ENCODE assay signal across 8 cellular contexts in the genomic region with DNA sequence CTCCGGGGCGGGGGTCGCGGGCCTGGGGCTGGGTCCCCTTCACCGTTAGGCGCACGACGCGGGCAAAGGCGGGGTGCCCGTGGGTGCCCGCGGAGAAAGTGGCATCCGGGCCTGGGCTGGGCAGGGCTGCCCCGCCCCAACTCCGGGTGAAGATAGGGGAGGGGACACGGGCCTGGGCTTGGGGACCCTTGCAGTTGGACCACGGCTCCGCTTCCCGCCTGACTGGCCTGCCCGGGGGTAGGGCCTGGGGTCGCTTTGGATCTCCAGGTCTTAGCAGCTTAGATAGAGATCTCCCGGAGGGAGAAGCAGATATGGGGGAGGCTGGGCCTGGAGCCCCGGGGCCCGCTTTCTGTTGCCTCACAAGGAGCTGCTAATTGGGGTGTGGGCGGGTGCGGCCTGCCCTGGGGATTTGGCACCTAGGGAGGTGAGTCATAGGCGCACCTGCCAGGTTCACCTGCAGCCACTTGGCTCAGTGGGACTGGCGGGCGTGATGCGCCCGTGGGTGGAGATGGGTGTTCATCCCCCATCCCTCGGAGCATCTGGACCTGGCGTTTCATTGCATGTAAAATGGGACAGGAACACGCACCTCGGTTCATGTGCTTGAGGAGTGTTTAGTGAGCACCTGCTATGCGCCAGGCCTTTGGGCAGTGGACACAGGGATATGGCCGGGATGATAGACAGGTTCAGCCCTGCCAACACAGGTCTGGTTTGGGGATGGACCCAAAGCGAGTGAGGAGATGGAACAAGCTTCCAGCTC. TPM values are rescaled to one million over a fixed set of nuclear protein-coding genes. Genes with fewer than 3 reads are reported as not detected.
DNase-seq lines count a peak whose midpoint lies in the region; ATAC-seq, FAIRE-seq and TF ChIP-seq lines count a peak whose summit lies in the region.

No MANE protein-coding gene starts in this region.

- no peak for FAIRE-seq in keratinocyte (lab: Jason Lieb, UNC)

- H3K4me2 ChIP-seq in keratinocyte (ENCODE audit: control insufficient read depth, extremely low read depth, insufficient read depth, low read depth, low read length): peak overlapping the region; percentile 78

- CTCF ChIA-PET in GM10248 (lab: Yijun Ruan, JAX): interaction anchor here (0.6 to 3.3 kb wide), 9 partner anchors 15 to 135 kb away, joined by 3 to 15 read pairs (median 3); no protein-coding TSS in a partner anchor

- H3K79me2 ChIP-seq in keratinocyte (ENCODE audit: control insufficient read depth, insufficient read depth, low read length): peaks cover 7% of the 10 kb centered on the region

- peaks cover 5% of the 10 kb centered on the region; the same call in 1 of the 2 replicates for H3K4me1 ChIP-seq in BE2C
- peaks cover 22% of the 10 kb centered on the region for H3K4me1 ChIP-seq in keratinocyte (ENCODE audit: control insufficient read depth, extremely low read depth, insufficient read depth, low read length)

- TF ChIP-seq CTCF in BE2C (IDR thresholded peaks at IDR 0.05; ENCODE audit: low read depth, low read length) (no peak), keratinocyte (optimal IDR thresholded peaks at IDR 0.05 in 1 of 3, IDR thresholded peaks at IDR 0.05 in 1 of 3, conservative IDR thresholded peaks at IDR 0.05 in 1 of 3; ENCODE audit: extremely low read depth in 1 of 3, insufficient read depth in 2 of 3, low read length in 3 of 3) (no peak), GM10248 (IDR thresholded peaks at IDR 0.05; ENCODE audit: control extremely low read depth, extremely low read depth, low read depth, missing control alignments) (no peak)

- DNase-seq in BE2C (no peak), NCI-H774 (lab: John Stamatoyannopoulos, UW) (peak; percentile 38), keratinocyte (ENCODE audit: low read depth, low spot score) (no peak), GM10248 (ENCODE audit: extremely low spot score) (no peak)
- no peak for DNase-seq in activated naive CD8-positive, alpha-beta T cell treated with anti-CD3 and anti-CD28 coated beads, Interleukin-2, amount 10 ng/mL, durations not matched to agents 7 days and 5 days
- DNase-seq in stimulated activated CD4-positive, alpha-beta T cell treated with anti-CD3 and anti-CD28 coated beads, Interleukin-4, amount 100 ng/mL, for 24 hours: peak; percentile 49

- H3K27ac ChIP-seq in keratinocyte (ENCODE audit: control insufficient read depth, insufficient read depth, low read length): no peak overlapping the region

- H3K4me3 Mint-ChIP-seq in activated naive CD8-positive, alpha-beta T cell treated with anti-CD3 and anti-CD28 coated beads, Interleukin-2, amount 10 ng/mL, durations not matched to agents 7 days and 5 days: peak overlapping the region; percentile 93

- H3K9me3 ChIP-seq in BE2C (no peaks in the 10 kb centered on the region), keratinocyte (ENCODE audit: control insufficient read depth, low read depth, low read length) (no peaks in the 10 kb centered on the region)

- peak overlapping the region; percentile 75 for H3K9ac ChIP-seq in keratinocyte (ENCODE audit: control insufficient read depth, extremely low read depth, insufficient read depth, low read length)

- H3K9me1 ChIP-seq in keratinocyte (ENCODE audit: control insufficient read depth, extremely low read depth, insufficient read depth, low read length): peaks cover 5% of the 10 kb centered on the region

- peak; percentile 19 for ATAC-seq in GM21423 (IDR thresholded peaks at IDR 0.05; ENCODE audit: unreplicated experiment)
- ATAC-seq in activated naive CD8-positive, alpha-beta T cell treated with anti-CD3 and anti-CD28 coated beads, Interleukin-2, amount 10 ng/mL, durations not matched to agents 7 days and 5 days (ENCODE audit: low read depth): peak; percentile 42
- no peak for ATAC-seq in GM18870 (IDR thresholded peaks at IDR 0.05; ENCODE audit: unreplicated experiment)

- peak overlapping the region; percentile 9 for H2AFZ ChIP-seq in keratinocyte (ENCODE audit: control insufficient read depth, low read length)

- H3K36me3 ChIP-seq in BE2C (peaks cover 21% of the 10 kb centered on the region), keratinocyte (ENCODE audit: control insufficient read depth in 2 of 2, extremely low read depth in 1 of 2, insufficient read depth in 2 of 2, low read length in 2 of 2) (peaks cover 3 to 12% of the 10 kb centered on the region in 2 experiments)

- no peaks in the 10 kb centered on the region for H3K9me3 Mint-ChIP-seq in activated naive CD8-positive, alpha-beta T cell treated with anti-CD3 and anti-CD28 coated beads, Interleukin-2, amount 10 ng/mL, durations not matched to agents 7 days and 5 days

- H3K36me3 Mint-ChIP-seq in activated naive CD8-positive, alpha-beta T cell treated with anti-CD3 and anti-CD28 coated beads, Interleukin-2, amount 10 ng/mL, durations not matched to agents 7 days and 5 days: peaks cover 4% of the 10 kb centered on the region

- peak overlapping the region; percentile 73 for H3K4me3 ChIP-seq in BE2C (ENCODE audit: low read depth, low read length)
- peak overlapping the region; percentile 75 to 90 (median 78) for H3K4me3 ChIP-seq in keratinocyte (ENCODE audit: control insufficient read depth in 2 of 3, extremely low read depth in 1 of 3, insufficient read depth in 2 of 3, low read depth in 1 of 3, low read length in 3 of 3)

- H3K27ac Mint-ChIP-seq in activated naive CD8-positive, alpha-beta T cell treated with anti-CD3 and anti-CD28 coated beads, Interleukin-2, amount 10 ng/mL, durations not matched to agents 7 days and 5 days: peak overlapping the region; percentile 78

- H3K27me3 ChIP-seq in BE2C (no peaks in the 10 kb centered on the region), keratinocyte (ENCODE audit: control insufficient read depth, extremely low read depth, insufficient read depth, low read length) (no peaks in the 10 kb centered on the region)

- POLR2A ChIA-PET in activated naive CD8-positive, alpha-beta T cell treated with anti-CD3 and anti-CD28 coated beads, Interleukin-2, amount 10 ng/mL, durations not matched to agents 7 days and 5 days (lab: Charles Lee): interaction anchor here (0.6 to 2.4 kb wide), 12 partner anchors 13 to 248 kb away, joined by 3 to 10 read pairs (median 4); a partner anchor contains a TSS
- POLR2A ChIA-PET in GM10248 (lab: Yijun Ruan, JAX): interaction anchor here (0.5 to 1.3 kb wide), 3 partner anchors 17 to 139 kb away, joined by 3 to 9 read pairs (median 4); no protein-coding TSS in a partner anchor

- H4K20me1 ChIP-seq in keratinocyte (ENCODE audit: control insufficient read depth, extremely low read depth, insufficient read depth, low read length): peaks cover 20% of the 10 kb centered on the region

- H3K4me1 Mint-ChIP-seq in activated naive CD8-positive, alpha-beta T cell treated with anti-CD3 and anti-CD28 coated beads, Interleukin-2, amount 10 ng/mL, durations not matched to agents 7 days and 5 days: peaks cover 32% of the 10 kb centered on the region

- dilution Hi-C loops in keratinocyte (cut with MboI; ENCODE audit: extremely low pct_ligation_motif_present, low sequenced_read_pairs): no loop called here

- peaks cover 2% of the 10 kb centered on the region for H3K27me3 Mint-ChIP-seq in activated naive CD8-positive, alpha-beta T cell treated with anti-CD3 and anti-CD28 coated beads, Interleukin-2, amount 10 ng/mL, durations not matched to agents 7 days and 5 days

RNA-seq across cellular contexts. Expression of a gene that starts 0.6 kb away (rescaled TPM):
- 288 TPM for polyA plus RNA-seq in BE2C (2012; ENCODE audit: insufficient read depth, insufficient read length, low read depth)
- total RNA-seq in activated naive CD8-positive, alpha-beta T cell treated with anti-CD3 and anti-CD28 coated beads, Interleukin-2, amount 10 ng/mL, durations not matched to agents 7 days and 5 days: 10 to 100 TPM; 71.2 to 78.4 TPM
- 3.7 to 10.7 TPM (median 4.4 TPM) in 3 replicates for polyA plus RNA-seq in keratinocyte
- polyA plus RNA-seq in keratinocyte (2011; ENCODE audit: low read depth): 14.1 TPM
- 7.0 and 12.9 TPM in 2 replicates for polyA plus RNA-seq in keratinocyte (2011; cell fraction: cytosol; rRNA removed)
- 14.1 and 20.7 TPM in 2 replicates for polyA plus RNA-seq in keratinocyte (2011; cell fraction: nucleus; rRNA removed)
- 19.4 and 32.2 TPM in 2 replicates for polyA plus RNA-seq in keratinocyte (2012; ENCODE audit: low replicate concordance)
- 16.1 to 99.8 TPM (median 17.3 TPM) in 3 replicates for polyA minus RNA-seq in keratinocyte
- 78.3 TPM for polyA minus RNA-seq in keratinocyte (2011; cell fraction: cytosol; rRNA and poly(A)+ RNA removed)
- 15.6 and 35.6 TPM in 2 replicates for polyA minus RNA-seq in keratinocyte (2011; cell fraction: nucleus; rRNA and poly(A)+ RNA removed)

RNA-seq across cellular contexts. Expression of a gene that starts 31.4 kb away (rescaled TPM):
- polyA plus RNA-seq in BE2C (2012; ENCODE audit: insufficient read depth, insufficient read length, low read depth): 7.0 TPM
- 10 to 100 TPM; 74.2 to 77.9 TPM for total RNA-seq in activated naive CD8-positive, alpha-beta T cell treated with anti-CD3 and anti-CD28 coated beads, Interleukin-2, amount 10 ng/mL, durations not matched to agents 7 days and 5 days
- 0.14 to 0.22 TPM (median 0.21 TPM) in 3 replicates for polyA plus RNA-seq in keratinocyte
- polyA plus RNA-seq in keratinocyte (2011; ENCODE audit: low read depth): 2.6 TPM
- 0.36 and 0.81 TPM in 2 replicates for polyA plus RNA-seq in keratinocyte (2011; cell fraction: cytosol; rRNA removed)
- 0.42 and 0.69 TPM in 2 replicates for polyA plus RNA-seq in keratinocyte (2011; cell fraction: nucleus; rRNA removed)
- 3.3 and 4.1 TPM in 2 replicates for polyA plus RNA-seq in keratinocyte (2012; ENCODE audit: low replicate concordance)
- polyA minus RNA-seq in keratinocyte: 0.26 to 5.0 TPM (median 0.66 TPM) in 3 replicates
- polyA minus RNA-seq in keratinocyte (2011; cell fraction: cytosol; rRNA and poly(A)+ RNA removed): 4.6 TPM
- polyA minus RNA-seq in keratinocyte (2011; cell fraction: nucleus; rRNA and poly(A)+ RNA removed): not detected in 2 replicates

RNA-seq across cellular contexts. Expression of a gene that starts 31.8 kb away (rescaled TPM):
- polyA plus RNA-seq in BE2C (2012; ENCODE audit: insufficient read depth, insufficient read length, low read depth): 47.3 TPM
- under 1 TPM; 0.06 to 0.25 TPM for total RNA-seq in activated naive CD8-positive, alpha-beta T cell treated with anti-CD3 and anti-CD28 coated beads, Interleukin-2, amount 10 ng/mL, durations not matched to agents 7 days and 5 days
- under 0.01 TPM in 1 of 3 replicates, not detected in the others for polyA plus RNA-seq in keratinocyte
- polyA plus RNA-seq in keratinocyte (2011; ENCODE audit: low read depth): not detected
- 0.01 and 0.06 TPM in 2 replicates for polyA plus RNA-seq in keratinocyte (2011; cell fraction: cytosol; rRNA removed)
- polyA plus RNA-seq in keratinocyte (2011; cell fraction: nucleus; rRNA removed): 0.05 and 0.06 TPM in 2 replicates
- polyA plus RNA-seq in keratinocyte (2012; ENCODE audit: low replicate concordance): 0.03 TPM in 1 of 2 replicates, not detected in the other
- polyA minus RNA-seq in keratinocyte: not detected in 3 replicates
- not detected for polyA minus RNA-seq in keratinocyte (2011; cell fraction: cytosol; rRNA and poly(A)+ RNA removed)
- polyA minus RNA-seq in keratinocyte (2011; cell fraction: nucleus; rRNA and poly(A)+ RNA removed): under 0.01 and 0.08 TPM in 2 replicates

Comparison
In these comparisons a context has a peak if more than half of its experiments do, and no peak if none do; other contexts are left out.
1. DNase-seq: peak in NCI-H774 (single experiment) and stimulated activated CD4-positive, alpha-beta T cell treated with anti-CD3 and anti-CD28 coated beads, Interleukin-4, amount 100 ng/mL, for 24 hours (single experiment); none in BE2C (single experiment), activated naive CD8-positive, alpha-beta T cell treated with anti-CD3 and anti-CD28 coated beads, Interleukin-2, amount 10 ng/mL, durations not matched to agents 7 days and 5 days (single experiment), keratinocyte (single experiment) and GM10248 (single experiment).